In genomic region chr14:76761198-76761848, GRCh38 we compare ENCODE assay signal across 8 cellular contexts. TPM values are rescaled to one million over a fixed set of nuclear protein-coding genes. Genes with fewer than 3 reads are reported as not detected.
DNase-seq lines count a peak whose midpoint lies in the region; FAIRE-seq and TF ChIP-seq lines count a peak whose summit lies in the region.

TSS of gene VASH1 (plus strand) at chr14:76761468. CDS start at chr14:76762822, 1,354 bp downstream.

- intact Hi-C loops in kidney (cut with DNase I) = no loop called here

- H3K36me3 ChIP-seq in kidney (ENCODE audit: control insufficient read depth in 1 of 2, insufficient read depth in 2 of 2, low read length in 2 of 2) = no peaks in the 10 kb centered on the region

- no peak for FAIRE-seq in kidney (lab: Jason Lieb, UNC)
- no peak for FAIRE-seq in RCC 7860 (lab: Jason Lieb, UNC)

- H3K27ac ChIP-seq in kidney (ENCODE audit: low read depth in 2 of 2, low read length in 2 of 2) = peak within 1 kb of the TSS; percentile 51 to 53

- H3K4me1 ChIP-seq in kidney (ENCODE audit: control insufficient read depth in 1 of 2, insufficient read depth in 1 of 2, low read depth in 1 of 2, low read length in 2 of 2) = peaks cover 0 to 13% of the 10 kb centered on the region in 2 donors

- H3K9me3 ChIP-seq in kidney (ENCODE audit: control insufficient read depth in 1 of 2, low read length in 2 of 2) = no peaks in the 10 kb centered on the region

- H3K4me3 ChIP-seq in GM12865 (ENCODE audit: low read depth, low read length) (peak within 1 kb of the TSS; percentile 59), choroid plexus epithelial cell (ENCODE audit: low read depth, low read length) (peak within 1 kb of the TSS; percentile 70), kidney (ENCODE audit: low read length in 2 of 2) (peak within 1 kb of the TSS; percentile 63 to 68)

- no peak for TF ChIP-seq CTCF in GM12865 (IDR thresholded peaks at IDR 0.05; ENCODE audit: insufficient read depth, low read depth, low read length, missing control alignments)
- no peak for TF ChIP-seq CTCF in choroid plexus epithelial cell (conservative IDR thresholded peaks at IDR 0.05; ENCODE audit: low read depth, low read length)
- no peak for TF ChIP-seq CTCF in kidney (IDR thresholded peaks at IDR 0.05; ENCODE audit: borderline replicate concordance, extremely low read depth, insufficient read depth)

- peak within 1 kb of the TSS; percentile 35 to 78 for H3K9ac ChIP-seq in kidney (ENCODE audit: low read length in 2 of 2)

- DNase-seq in GM12865 (ENCODE audit: low read depth) = peak; percentile 85
- peak; percentile 74 for DNase-seq in HCEC 1CT
- peak; percentile 55 for DNase-seq in NCI-H1092 (lab: John Stamatoyannopoulos, UW)
- DNase-seq in activated CD4-positive, CD25-positive, alpha-beta regulatory T cell treated with anti-CD3 and anti-CD28 coated beads, Interleukin-2, amount 50 U/mL, for 72 hours = peak; percentile 72
- peak; percentile 75 for DNase-seq in choroid plexus epithelial cell (ENCODE audit: low read depth)
- peak; percentile 89 for DNase-seq in kidney
- DNase-seq in stimulated activated CD4-positive, alpha-beta T cell treated with anti-CD3 and anti-CD28 coated beads, Interleukin-12 subunit alpha, Interleukin-12 subunit beta, amount 100 ng/mL, for 24 hours (ENCODE audit: low read depth in 2 of 2) = peak; percentile 21 to 53
- DNase-seq in RCC 7860 (ENCODE audit: low spot score) = no peak

RNA-seq across cellular contexts. Expression of gene VASH1, which starts in this region (rescaled TPM):
- 14.7 TPM for total RNA-seq in kidney
- polyA plus RNA-seq in kidney (ENCODE audit: insufficient read depth, low read depth, low replicate concordance) = 4.1 TPM
